Comparison of ENCODE assay signal across 26 cellular contexts in the genomic region with DNA sequence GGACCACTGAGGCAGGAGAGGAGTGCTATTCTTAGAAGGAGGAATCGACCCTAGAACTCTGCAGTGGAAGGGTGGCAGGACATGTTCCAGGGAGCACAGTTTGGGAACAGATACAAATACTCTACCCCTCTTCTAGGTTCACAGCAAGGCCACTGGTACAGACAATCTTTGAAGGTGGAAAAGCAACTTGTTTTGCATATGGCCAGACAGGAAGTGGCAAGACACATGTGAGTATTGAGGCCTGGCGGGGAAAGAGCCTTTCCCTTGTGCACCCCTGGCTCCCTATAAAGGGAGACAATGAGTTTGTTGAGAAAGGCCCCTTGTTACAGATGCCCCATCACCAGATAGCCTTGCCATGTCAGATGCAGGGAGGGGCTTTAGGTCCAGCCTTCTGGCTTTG. TPM values are rescaled to one million over a fixed set of nuclear protein-coding genes. Genes with fewer than 3 reads are reported as not detected.
DNase-seq lines count a peak whose midpoint lies in the region; ATAC-seq, FAIRE-seq and TF ChIP-seq lines count a peak whose summit lies in the region.
"Had no signal": no experiment of that assay in that cellular context is flagged by ENCODE, and none has a peak within 500 bp of the region (broad histone marks: within the 10 kb centered on the region; RNA-seq: fewer than 3 reads in every experiment).

No MANE protein-coding gene starts in this region.

- no peak for TF ChIP-seq CTCF in endothelial cell (IDR thresholded peaks at IDR 0.05; ENCODE audit: unreplicated experiment)

- H3K4me1 Mint-ChIP-seq in activated CD4-positive, alpha-beta T cell treated with anti-CD3 and anti-CD28 coated beads, Interleukin-2, amount 10 ng/mL, durations not matched to agents 24 days and 14 days: peaks cover 7% of the 10 kb centered on the region
- peaks cover 2% of the 10 kb centered on the region for H3K4me1 Mint-ChIP-seq in activated CD4-positive, alpha-beta T cell treated with anti-CD3 and anti-CD28 coated beads for 36 hours
- H3K4me1 Mint-ChIP-seq in endothelial cell (ENCODE audit: unreplicated experiment): peaks cover 12% of the 10 kb centered on the region

- ATAC-seq in activated CD4-positive, alpha-beta T cell treated with anti-CD3 and anti-CD28 coated beads for 36 hours: no peak
- ATAC-seq in HG03354 (IDR thresholded peaks at IDR 0.05; ENCODE audit: poor library complexity, severe bottlenecking, unreplicated experiment): peak; percentile 66
- no peak for ATAC-seq in GM19463 (IDR thresholded peaks at IDR 0.05; ENCODE audit: unreplicated experiment)

- intact Hi-C loops in activated CD4-positive, alpha-beta T cell treated with anti-CD3 and anti-CD28 coated beads, Interleukin-2, amount 10 ng/mL, durations not matched to agents 24 days and 14 days (cut with micrococcal nuclease): no loop called here
- intact Hi-C loops in activated CD4-positive, alpha-beta T cell treated with anti-CD3 and anti-CD28 coated beads for 36 hours (cut with DNase I, micrococcal nuclease): no loop called here

- no peak overlapping the region for H3K4me3 Mint-ChIP-seq in activated CD4-positive, alpha-beta T cell treated with anti-CD3 and anti-CD28 coated beads, Interleukin-2, amount 10 ng/mL, durations not matched to agents 24 days and 14 days
- no peak overlapping the region for H3K4me3 Mint-ChIP-seq in activated CD4-positive, alpha-beta T cell treated with anti-CD3 and anti-CD28 coated beads for 36 hours
- no peak overlapping the region for H3K4me3 Mint-ChIP-seq in endothelial cell (ENCODE audit: unreplicated experiment)
- H3K4me3 Mint-ChIP-seq: activated naive CD4-positive, alpha-beta T cell treated with anti-CD3 and anti-CD28 coated beads, Interleukin-2, amount 50 U/mL, for 24 hours; T-helper 1 cell treated with Interleukin-12 subunit alpha and Interleukin-12 subunit beta and Interleukin-4 antibody, amounts not matched to agents 30 μg/mL and 1 μg/mL, for 36 hours had no signal

- H3K27me3 Mint-ChIP-seq in activated CD4-positive, alpha-beta T cell treated with anti-CD3 and anti-CD28 coated beads, Interleukin-2, amount 10 ng/mL, durations not matched to agents 24 days and 14 days: no peaks in the 10 kb centered on the region
- H3K27me3 Mint-ChIP-seq in activated CD4-positive, alpha-beta T cell treated with anti-CD3 and anti-CD28 coated beads for 36 hours: no peaks in the 10 kb centered on the region
- peaks cover 1% of the 10 kb centered on the region for H3K27me3 Mint-ChIP-seq in endothelial cell (ENCODE audit: unreplicated experiment)
- H3K27me3 Mint-ChIP-seq: activated naive CD4-positive, alpha-beta T cell treated with anti-CD3 and anti-CD28 coated beads, Interleukin-2, amount 50 U/mL, for 24 hours had no signal

- peak; percentile 92 for FAIRE-seq in GM19239 (lab: Jason Lieb, UNC)

- peaks cover 69% of the 10 kb centered on the region for H3K36me3 Mint-ChIP-seq in activated CD4-positive, alpha-beta T cell treated with anti-CD3 and anti-CD28 coated beads, Interleukin-2, amount 10 ng/mL, durations not matched to agents 24 days and 14 days (ENCODE audit: low read depth)
- H3K36me3 Mint-ChIP-seq in activated CD4-positive, alpha-beta T cell treated with anti-CD3 and anti-CD28 coated beads for 36 hours (ENCODE audit: low read depth): peaks cover 76% of the 10 kb centered on the region
- H3K36me3 Mint-ChIP-seq in endothelial cell (ENCODE audit: low read depth, unreplicated experiment): peaks cover 3% of the 10 kb centered on the region
- H3K36me3 Mint-ChIP-seq: activated naive CD4-positive, alpha-beta T cell treated with anti-CD3 and anti-CD28 coated beads, Interleukin-2, amount 50 U/mL, for 24 hours had no signal

- no peak for DNase-seq in activated CD4-positive, alpha-beta T cell treated with anti-CD3 and anti-CD28 coated beads, Interleukin-2, amount 10 ng/mL, durations not matched to agents 24 days and 14 days
- DNase-seq in activated CD4-positive, alpha-beta T cell treated with anti-CD3 and anti-CD28 coated beads for 36 hours: no peak
- DNase-seq in GM19239 (ENCODE audit: insufficient read length, low spot score) (peak; percentile 22), endothelial cell (ENCODE audit: low spot score) (no peak), SW 1271 (lab: John Stamatoyannopoulos, UW) (no peak)
- no peak for DNase-seq in effector CD4-positive, alpha-beta T cell
- DNase-seq: activated CD4-positive, alpha-beta T cell treated with anti-CD3 and anti-CD28 coated beads, Interleukin-2, amount 50 U/mL, for 1 hour; DMS79; effector CD8-positive, alpha-beta T cell; esophagus squamous epithelium; HCEC 1CT; NCI-H1417 treated with DMSO at 0.1 percent for 48 hours; NCI-H526; PC-9; stimulated activated CD8-positive, alpha-beta memory T cell treated with anti-CD3 and anti-CD28 coated beads, Interleukin-4, amount 100 ng/mL, for 48 hours had no signal

- CTCF ChIA-PET in activated CD4-positive, alpha-beta T cell treated with anti-CD3 and anti-CD28 coated beads for 36 hours (lab: Charles Lee): no interaction called here

- no peaks in the 10 kb centered on the region for H3K9me3 Mint-ChIP-seq in activated CD4-positive, alpha-beta T cell treated with anti-CD3 and anti-CD28 coated beads, Interleukin-2, amount 10 ng/mL, durations not matched to agents 24 days and 14 days
- H3K9me3 Mint-ChIP-seq in activated CD4-positive, alpha-beta T cell treated with anti-CD3 and anti-CD28 coated beads for 36 hours (ENCODE audit: low read depth): no peaks in the 10 kb centered on the region
- no peaks in the 10 kb centered on the region for H3K9me3 Mint-ChIP-seq in endothelial cell (ENCODE audit: unreplicated experiment)
- H3K9me3 Mint-ChIP-seq: activated naive CD4-positive, alpha-beta T cell treated with anti-CD3 and anti-CD28 coated beads, Interleukin-2, amount 50 U/mL, for 24 hours; T-helper 1 cell treated with Interleukin-12 subunit alpha and Interleukin-12 subunit beta and Interleukin-4 antibody, amounts not matched to agents 30 μg/mL and 1 μg/mL, for 36 hours had no signal

- POLR2A ChIA-PET in activated CD4-positive, alpha-beta T cell treated with anti-CD3 and anti-CD28 coated beads for 36 hours (lab: Charles Lee): no interaction called here

- peak overlapping the region; percentile 60 for H3K27ac Mint-ChIP-seq in activated CD4-positive, alpha-beta T cell treated with anti-CD3 and anti-CD28 coated beads, Interleukin-2, amount 10 ng/mL, durations not matched to agents 24 days and 14 days
- no peak overlapping the region for H3K27ac Mint-ChIP-seq in activated CD4-positive, alpha-beta T cell treated with anti-CD3 and anti-CD28 coated beads for 36 hours
- H3K27ac Mint-ChIP-seq in endothelial cell (ENCODE audit: unreplicated experiment): peak overlapping the region; percentile 79
- H3K27ac Mint-ChIP-seq: activated naive CD4-positive, alpha-beta T cell treated with anti-CD3 and anti-CD28 coated beads, Interleukin-2, amount 50 U/mL, for 24 hours; T-helper 1 cell treated with Interleukin-12 subunit alpha and Interleukin-12 subunit beta and Interleukin-4 antibody, amounts not matched to agents 30 μg/mL and 1 μg/mL, for 36 hours had no signal

RNA-seq across cellular contexts. Expression of gene KIF2C, which starts 17.8 kb away (rescaled TPM):
- total RNA-seq in activated CD4-positive, alpha-beta T cell treated with anti-CD3 and anti-CD28 coated beads, Interleukin-2, amount 10 ng/mL, durations not matched to agents 24 days and 14 days: 78.1 and 82.7 TPM in 2 replicates
- 100 to 1,000 TPM; 101 to 119 TPM for total RNA-seq in activated CD4-positive, alpha-beta T cell treated with anti-CD3 and anti-CD28 coated beads for 36 hours
- 12.9 TPM for total RNA-seq in endothelial cell (ENCODE audit: unreplicated experiment)

RNA-seq across cellular contexts. Expression of gene RPS8, which starts 17.9 kb away (rescaled TPM):
- 2,376 and 2,377 TPM in 2 replicates for total RNA-seq in activated CD4-positive, alpha-beta T cell treated with anti-CD3 and anti-CD28 coated beads, Interleukin-2, amount 10 ng/mL, durations not matched to agents 24 days and 14 days
- total RNA-seq in activated CD4-positive, alpha-beta T cell treated with anti-CD3 and anti-CD28 coated beads for 36 hours: 1,000 to 10,000 TPM; 3,005 to 3,275 TPM
- 1,789 TPM for total RNA-seq in endothelial cell (ENCODE audit: unreplicated experiment)

RNA-seq across cellular contexts. Expression of gene RNU5D-1, which starts 26.4 kb away (rescaled TPM):
- total RNA-seq in activated CD4-positive, alpha-beta T cell treated with anti-CD3 and anti-CD28 coated beads, Interleukin-2, amount 10 ng/mL, durations not matched to agents 24 days and 14 days: not detected in 2 replicates
- not detected for total RNA-seq in activated CD4-positive, alpha-beta T cell treated with anti-CD3 and anti-CD28 coated beads for 36 hours
- total RNA-seq in endothelial cell (ENCODE audit: unreplicated experiment): not detected
- total RNA-seq: chondrocyte, esophagus squamous epithelium, M059J, myocyte, osteocyte, PC-9, right atrium auricular region, subcutaneous adipose tissue, urinary bladder had no signal

RNA-seq across cellular contexts. Expression of gene BEST4, which starts 30.6 kb away (rescaled TPM):
- 0.77 and 0.83 TPM in 2 replicates for total RNA-seq in activated CD4-positive, alpha-beta T cell treated with anti-CD3 and anti-CD28 coated beads, Interleukin-2, amount 10 ng/mL, durations not matched to agents 24 days and 14 days
- total RNA-seq in activated CD4-positive, alpha-beta T cell treated with anti-CD3 and anti-CD28 coated beads for 36 hours: under 1 TPM; 0.69 to 0.71 TPM
- total RNA-seq in endothelial cell (ENCODE audit: unreplicated experiment): 0.18 TPM
- total RNA-seq: right atrium auricular region, urinary bladder had no signal

RNA-seq across cellular contexts. Expression of gene PLK3, which starts 42.8 kb away (rescaled TPM):
- 190 and 205 TPM in 2 replicates for total RNA-seq in activated CD4-positive, alpha-beta T cell treated with anti-CD3 and anti-CD28 coated beads, Interleukin-2, amount 10 ng/mL, durations not matched to agents 24 days and 14 days
- total RNA-seq in activated CD4-positive, alpha-beta T cell treated with anti-CD3 and anti-CD28 coated beads for 36 hours: 10 to 100 TPM; 52.1 to 52.7 TPM
- 17.2 TPM for total RNA-seq in endothelial cell (ENCODE audit: unreplicated experiment)
